Comparison of ENCODE assay signal across 25 cellular contexts in genomic region chr5:120358949-120359348, GRCh38.
"Had no signal": no experiment of that assay in that cellular context is flagged by ENCODE, and none has a peak within 500 bp of the region (broad histone marks: within the 10 kb centered on the region; RNA-seq: fewer than 3 reads in every experiment).

No MANE protein-coding gene starts in this region.

- H3K4me1 Mint-ChIP-seq: activated CD4-positive, alpha-beta memory T cell treated with anti-CD3 and anti-CD28 coated beads, Interleukin-2, amount 10 ng/mL, durations not matched to agents 7 days and 5 days; activated CD8-positive, alpha-beta memory T cell treated with anti-CD3 and anti-CD28 coated beads, Interleukin-2, amount 10 ng/mL, durations not matched to agents 7 days and 5 days; activated naive CD8-positive, alpha-beta T cell treated with anti-CD3 and anti-CD28 coated beads, Interleukin-2, amount 10 ng/mL, durations not matched to agents 7 days and 5 days; activated T-helper 17 cell treated with anti-CD3 and anti-CD28 coated beads, Interleukin-2, amount 50 U/mL, for 72 hours; brain; nephron; stimulated activated memory B cell treated with anti-CD40 and anti-IgM and Interleukin-4, amounts not matched to agents 10 μg/mL and 1 μg/mL and 100 μg/mL, for 72 hours had no signal

- H3K4me3 Mint-ChIP-seq: activated CD4-positive, alpha-beta memory T cell treated with anti-CD3 and anti-CD28 coated beads, Interleukin-2, amount 10 ng/mL, durations not matched to agents 7 days and 5 days; activated CD8-positive, alpha-beta memory T cell treated with anti-CD3 and anti-CD28 coated beads, Interleukin-2, amount 10 ng/mL, durations not matched to agents 7 days and 5 days; activated naive CD8-positive, alpha-beta T cell treated with anti-CD3 and anti-CD28 coated beads, Interleukin-2, amount 10 ng/mL, durations not matched to agents 7 days and 5 days; activated T-helper 17 cell treated with anti-CD3 and anti-CD28 coated beads, Interleukin-2, amount 50 U/mL, for 72 hours; brain; mesothelial cell of epicardium; nephron; stimulated activated memory B cell treated with anti-CD40 and anti-IgM and Interleukin-4, amounts not matched to agents 10 μg/mL and 1 μg/mL and 100 μg/mL, for 72 hours had no signal

- H3K36me3 ChIP-seq: lower lobe of right lung, thoracic aorta, upper lobe of left lung had no signal

- H3K36me3 Mint-ChIP-seq: activated CD8-positive, alpha-beta memory T cell treated with anti-CD3 and anti-CD28 coated beads, Interleukin-2, amount 10 ng/mL, durations not matched to agents 7 days and 5 days; activated naive CD8-positive, alpha-beta T cell treated with anti-CD3 and anti-CD28 coated beads, Interleukin-2, amount 10 ng/mL, durations not matched to agents 7 days and 5 days; brain; mesothelial cell of epicardium; stimulated activated memory B cell treated with anti-CD40 and anti-IgM and Interleukin-4, amounts not matched to agents 10 μg/mL and 1 μg/mL and 100 μg/mL, for 72 hours had no signal

- H3K27ac Mint-ChIP-seq: activated CD4-positive, alpha-beta memory T cell treated with anti-CD3 and anti-CD28 coated beads, Interleukin-2, amount 10 ng/mL, durations not matched to agents 7 days and 5 days; activated CD8-positive, alpha-beta memory T cell treated with anti-CD3 and anti-CD28 coated beads, Interleukin-2, amount 10 ng/mL, durations not matched to agents 7 days and 5 days; activated naive CD8-positive, alpha-beta T cell treated with anti-CD3 and anti-CD28 coated beads, Interleukin-2, amount 10 ng/mL, durations not matched to agents 7 days and 5 days; activated T-helper 17 cell treated with anti-CD3 and anti-CD28 coated beads, Interleukin-2, amount 50 U/mL, for 72 hours; brain; mesothelial cell of epicardium; nephron; stimulated activated memory B cell treated with anti-CD40 and anti-IgM and Interleukin-4, amounts not matched to agents 10 μg/mL and 1 μg/mL and 100 μg/mL, for 72 hours had no signal

- H3K27me3 ChIP-seq: hepatocyte, upper lobe of left lung had no signal

- H3K79me2 ChIP-seq: hepatocyte, parathyroid adenoma had no signal

- H3K4me3 ChIP-seq: hepatocyte, lower lobe of right lung, thoracic aorta, upper lobe of left lung had no signal

- DNase-seq: activated CD4-positive, alpha-beta memory T cell treated with anti-CD3 and anti-CD28 coated beads, Interleukin-2, amount 10 ng/mL, durations not matched to agents 7 days and 5 days; activated CD4-positive, alpha-beta T cell treated with anti-CD3 and anti-CD28 coated beads for 48 hours; activated CD4-positive, CD25-positive, alpha-beta regulatory T cell; activated CD8-positive, alpha-beta memory T cell treated with anti-CD3 and anti-CD28 coated beads, Interleukin-2, amount 10 ng/mL, durations not matched to agents 7 days and 5 days; activated naive CD4-positive, alpha-beta T cell treated with Interleukin-2 at 50 U/mL for 16 hours; activated naive CD8-positive, alpha-beta T cell treated with anti-CD3 and anti-CD28 coated beads, Interleukin-2, amount 10 ng/mL, durations not matched to agents 7 days and 5 days; anterior cingulate cortex; cortex of kidney; foreskin fibroblast; islet precursor cell; left colon; lower lobe of right lung; stimulated activated CD4-positive, alpha-beta T cell treated with anti-CD3 and anti-CD28 coated beads, Interleukin-4, amount 100 ng/mL, for 4 hours; T-helper 2 cell; upper lobe of left lung had no signal

- H3K9me3 Mint-ChIP-seq: activated CD4-positive, alpha-beta memory T cell treated with anti-CD3 and anti-CD28 coated beads, Interleukin-2, amount 10 ng/mL, durations not matched to agents 7 days and 5 days; activated naive CD8-positive, alpha-beta T cell treated with anti-CD3 and anti-CD28 coated beads, Interleukin-2, amount 10 ng/mL, durations not matched to agents 7 days and 5 days; brain; mesothelial cell of epicardium; nephron; stimulated activated memory B cell treated with anti-CD40 and anti-IgM and Interleukin-4, amounts not matched to agents 10 μg/mL and 1 μg/mL and 100 μg/mL, for 72 hours had no signal

- H2AFZ ChIP-seq: hepatocyte, parathyroid adenoma had no signal

- ATAC-seq: activated CD8-positive, alpha-beta memory T cell treated with anti-CD3 and anti-CD28 coated beads, Interleukin-2, amount 10 ng/mL, durations not matched to agents 7 days and 5 days; activated T-helper 17 cell treated with anti-CD3 and anti-CD28 coated beads, Interleukin-2, amount 50 U/mL, for 72 hours; esophagus mucosa; left colon; lower lobe of right lung; sciatic nerve; stimulated activated memory B cell treated with anti-CD40 and anti-IgM and Interleukin-4, amounts not matched to agents 10 μg/mL and 1 μg/mL and 100 μg/mL, for 72 hours had no signal

- H3K27ac ChIP-seq: hepatocyte, lower lobe of right lung, parathyroid adenoma, thoracic aorta, upper lobe of left lung had no signal

- H3K4me2 ChIP-seq: hepatocyte had no signal

- H3K27me3 Mint-ChIP-seq: activated CD4-positive, alpha-beta memory T cell treated with anti-CD3 and anti-CD28 coated beads, Interleukin-2, amount 10 ng/mL, durations not matched to agents 7 days and 5 days; activated CD8-positive, alpha-beta memory T cell treated with anti-CD3 and anti-CD28 coated beads, Interleukin-2, amount 10 ng/mL, durations not matched to agents 7 days and 5 days; activated naive CD8-positive, alpha-beta T cell treated with anti-CD3 and anti-CD28 coated beads, Interleukin-2, amount 10 ng/mL, durations not matched to agents 7 days and 5 days; activated T-helper 17 cell treated with anti-CD3 and anti-CD28 coated beads, Interleukin-2, amount 50 U/mL, for 72 hours; brain; stimulated activated memory B cell treated with anti-CD40 and anti-IgM and Interleukin-4, amounts not matched to agents 10 μg/mL and 1 μg/mL and 100 μg/mL, for 72 hours had no signal

- H3K9ac ChIP-seq: parathyroid adenoma had no signal

- H3K4me1 ChIP-seq: lower lobe of right lung, parathyroid adenoma, upper lobe of left lung had no signal

- H3K9me3 ChIP-seq: lower lobe of right lung, thoracic aorta, upper lobe of left lung had no signal
